In genomic region chr2:45433363-45433762, GRCh38 we compare ENCODE assay signal across 18 cellular contexts.
"Had no signal": no experiment of that assay in that cellular context is flagged by ENCODE, and none has a peak within 500 bp of the region (broad histone marks: within the 10 kb centered on the region; RNA-seq: fewer than 3 reads in every experiment).

No MANE protein-coding gene starts in this region.

- H3K4me1 ChIP-seq: gastroesophageal sphincter, heart left ventricle, thyroid gland had no signal

- H3K27me3 Mint-ChIP-seq: activated CD4-positive, alpha-beta T cell treated with anti-CD3 and anti-CD28 coated beads, Interleukin-2, amount 10 ng/mL, durations not matched to agents 7 days and 5 days; activated T-cell treated with anti-CD3 and anti-CD28 coated beads, Interleukin-2, amount 50 U/mL, for 24 hours; central memory CD8-positive, alpha-beta T cell; natural killer cell treated with Interleukin-12 subunit alpha and Interleukin-12 subunit beta and Interleukin-15 and Interleukin-18, amount 100 ng/mL, for 72 hours had no signal

- H3K4me1 Mint-ChIP-seq: activated CD4-positive, alpha-beta T cell treated with anti-CD3 and anti-CD28 coated beads, Interleukin-2, amount 10 ng/mL, durations not matched to agents 7 days and 5 days had no signal

- H3K27ac Mint-ChIP-seq: activated CD4-positive, alpha-beta T cell treated with anti-CD3 and anti-CD28 coated beads, Interleukin-2, amount 10 ng/mL, durations not matched to agents 7 days and 5 days; activated CD8-positive, alpha-beta T cell treated with anti-CD3 and anti-CD28 coated beads, Interleukin-2, amount 10 ng/mL, durations not matched to agents 7 days and 5 days; activated naive CD4-positive, alpha-beta T cell treated with anti-CD3 and anti-CD28 coated beads for 36 hours; activated T-cell treated with anti-CD3 and anti-CD28 coated beads, Interleukin-2, amount 50 U/mL, for 24 hours; activated T-helper 2 cell treated with anti-CD3 and anti-CD28 coated beads, Interferon-gamma antibody, Interleukin-2, Interleukin-4, amounts not matched to agents 10 μg/mL and 5 μg/mL and 100 μg/mL, durations not matched to agents 14 hours and 24 hours and 36 hours; brain; natural killer cell treated with Interleukin-12 subunit alpha and Interleukin-12 subunit beta and Interleukin-15 and Interleukin-18, amount 100 ng/mL, for 72 hours had no signal

- H3K27me3 ChIP-seq: gastroesophageal sphincter, heart left ventricle, thyroid gland had no signal

- H3K9me3 ChIP-seq: gastroesophageal sphincter, thyroid gland had no signal

- DNase-seq: activated CD4-positive, alpha-beta T cell treated with anti-CD3 and anti-CD28 coated beads, Interleukin-2, amount 10 ng/mL, durations not matched to agents 7 days and 5 days; activated CD8-positive, alpha-beta T cell treated with anti-CD3 and anti-CD28 coated beads, Interleukin-2, amount 10 ng/mL, durations not matched to agents 7 days and 5 days; activated naive CD4-positive, alpha-beta T cell treated with anti-CD3 and anti-CD28 coated beads for 36 hours; activated T-cell treated with anti-CD3 and anti-CD28 coated beads, Interleukin-2, amount 50 U/mL, for 24 hours; cortex of kidney; heart left ventricle; mesendoderm; stimulated activated CD4-positive, alpha-beta T cell treated with anti-CD3 and anti-CD28 coated beads, Interleukin-12 subunit alpha, Interleukin-12 subunit beta, amount 100 ng/mL, for 4 hours; stimulated activated CD4-positive, alpha-beta T cell treated with anti-CD3 and anti-CD28 coated beads, Interleukin-2, amount 100 ng/mL, for 24 hours; stimulated activated naive CD4-positive, alpha-beta T cell treated with Interleukin-2 at 50 U/mL for 16 hours; T1000; thyroid gland had no signal

- ATAC-seq: activated CD4-positive, CD25-positive, alpha-beta regulatory T cell treated with anti-CD3 and anti-CD28 coated beads, Interleukin-2, amount 50 U/mL, for 24 hours; activated CD8-positive, alpha-beta T cell treated with anti-CD3 and anti-CD28 coated beads, Interleukin-2, amount 10 ng/mL, durations not matched to agents 7 days and 5 days; gastroesophageal sphincter; heart left ventricle; natural killer cell treated with Interleukin-12 subunit alpha and Interleukin-12 subunit beta and Interleukin-15 and Interleukin-18, amount 100 ng/mL, for 72 hours had no signal

- H3K4me3 Mint-ChIP-seq: activated CD4-positive, alpha-beta T cell treated with anti-CD3 and anti-CD28 coated beads, Interleukin-2, amount 10 ng/mL, durations not matched to agents 7 days and 5 days; activated CD8-positive, alpha-beta T cell treated with anti-CD3 and anti-CD28 coated beads, Interleukin-2, amount 10 ng/mL, durations not matched to agents 7 days and 5 days; activated naive CD4-positive, alpha-beta T cell treated with anti-CD3 and anti-CD28 coated beads for 36 hours; activated T-cell treated with anti-CD3 and anti-CD28 coated beads, Interleukin-2, amount 50 U/mL, for 24 hours; brain; central memory CD8-positive, alpha-beta T cell; natural killer cell treated with Interleukin-12 subunit alpha and Interleukin-12 subunit beta and Interleukin-15 and Interleukin-18, amount 100 ng/mL, for 72 hours had no signal

- H3K36me3 ChIP-seq: gastroesophageal sphincter, heart left ventricle, thyroid gland had no signal

- H3K27ac ChIP-seq: gastroesophageal sphincter, heart left ventricle, thyroid gland had no signal

- H3K9me3 Mint-ChIP-seq: central memory CD8-positive, alpha-beta T cell had no signal

- H3K4me3 ChIP-seq: gastroesophageal sphincter, heart left ventricle, thyroid gland had no signal
